In genomic region chr7:143002106-143002505, GRCh38 we compare ENCODE assay signal across 14 cellular contexts. TPM values are rescaled to one million over a fixed set of nuclear protein-coding genes. Genes with fewer than 3 reads are reported as not detected.
DNase-seq lines count a peak whose midpoint lies in the region; ATAC-seq and TF ChIP-seq lines count a peak whose summit lies in the region.
"Had no signal": no experiment of that assay in that cellular context is flagged by ENCODE, and none has a peak within 500 bp of the region (broad histone marks: within the 10 kb centered on the region; RNA-seq: fewer than 3 reads in every experiment).

No MANE protein-coding gene starts in this region.

- H3K4me3 ChIP-seq in Panc1 (ENCODE audit: low read depth in 2 of 2, low read length in 2 of 2) (no peak overlapping the region), fibroblast of lung (replicated peaks in 1 of 4; ENCODE audit: control extremely low read depth in 1 of 4, insufficient read depth in 1 of 4, low read depth in 3 of 4, low read length in 4 of 4) (no peak overlapping the region), right atrium auricular region (no peak overlapping the region)

- peaks cover 12% of the 10 kb centered on the region for H3K27me3 ChIP-seq in Panc1 (ENCODE audit: control insufficient read depth, insufficient read depth, low read length)
- no peaks in the 10 kb centered on the region for H3K27me3 ChIP-seq in fibroblast of lung (ENCODE audit: control insufficient read depth, insufficient read depth, low read length)
- H3K27me3 ChIP-seq in right atrium auricular region: no peaks in the 10 kb centered on the region

- TF ChIP-seq CTCF in GM12874 (IDR thresholded peaks at IDR 0.05; ENCODE audit: insufficient read depth, low read depth, low read length) (peak; percentile 18; the same call in 1 of the 2 replicates), Panc1 (IDR thresholded peaks at IDR 0.05) (peak; percentile 35; the same call in 1 of the 2 replicates), fibroblast of lung (conservative IDR thresholded peaks at IDR 0.05 in 1 of 2, IDR thresholded peaks at IDR 0.05 in 1 of 2; ENCODE audit: low read depth in 1 of 2, low read length in 2 of 2) (peak; percentile 4 to 18), right atrium auricular region (IDR thresholded peaks at IDR 0.05) (peak in 1 of 2 donors; percentile 21)

- H3K9me3 Mint-ChIP-seq in activated T-helper 2 cell treated with anti-CD3 and anti-CD28 coated beads, Interferon-gamma antibody, Interleukin-2, Interleukin-4, amounts not matched to agents 10 μg/mL and 5 μg/mL and 100 μg/mL, durations not matched to agents 14 hours and 24 hours and 36 hours: no peaks in the 10 kb centered on the region
- H3K9me3 Mint-ChIP-seq: activated naive CD4-positive, alpha-beta T cell treated with anti-CD3 and anti-CD28 coated beads, Interleukin-2, amount 50 U/mL, for 72 hours had no signal

- intact Hi-C loops in Panc1 (cut with micrococcal nuclease; ENCODE audit: unreplicated experiment): loop anchor here (2.0 to 10.0 kb wide), 3 partner anchors 121 to 400 kb away; no protein-coding TSS in a partner anchor
- intact Hi-C loops in activated T-helper 2 cell treated with anti-CD3 and anti-CD28 coated beads, Interferon-gamma antibody, Interleukin-2, Interleukin-4, amounts not matched to agents 10 μg/mL and 5 μg/mL and 100 μg/mL, durations not matched to agents 14 hours and 24 hours and 36 hours (cut with micrococcal nuclease): loop anchor here (5.0 to 10.0 kb wide), 3 partner anchors 285 to 697 kb away; partner anchors contain the start of gene CASP2

- no peak overlapping the region for H3K27ac Mint-ChIP-seq in activated T-helper 2 cell treated with anti-CD3 and anti-CD28 coated beads, Interferon-gamma antibody, Interleukin-2, Interleukin-4, amounts not matched to agents 10 μg/mL and 5 μg/mL and 100 μg/mL, durations not matched to agents 14 hours and 24 hours and 36 hours
- H3K27ac Mint-ChIP-seq: activated naive CD4-positive, alpha-beta T cell treated with anti-CD3 and anti-CD28 coated beads, Interleukin-2, amount 50 U/mL, for 72 hours had no signal

- POLR2A ChIA-PET in Panc1 (lab: Charles Lee): no interaction called here

- no peak for ATAC-seq in Panc1

- H3K36me3 Mint-ChIP-seq in activated T-helper 2 cell treated with anti-CD3 and anti-CD28 coated beads, Interferon-gamma antibody, Interleukin-2, Interleukin-4, amounts not matched to agents 10 μg/mL and 5 μg/mL and 100 μg/mL, durations not matched to agents 14 hours and 24 hours and 36 hours (ENCODE audit: low read depth): no peaks in the 10 kb centered on the region
- H3K36me3 Mint-ChIP-seq: activated naive CD4-positive, alpha-beta T cell treated with anti-CD3 and anti-CD28 coated beads, Interleukin-2, amount 50 U/mL, for 72 hours had no signal

- no peak overlapping the region for H2AFZ ChIP-seq in fibroblast of lung (ENCODE audit: low read length)

- no peak overlapping the region for H3K4me2 ChIP-seq in fibroblast of lung (ENCODE audit: extremely low read depth, insufficient read depth, low read length)

- H4K20me1 ChIP-seq in fibroblast of lung (ENCODE audit: control insufficient read depth, extremely low read depth, insufficient read depth, low read length): no peaks in the 10 kb centered on the region

- H3K27me3 Mint-ChIP-seq in activated T-helper 2 cell treated with anti-CD3 and anti-CD28 coated beads, Interferon-gamma antibody, Interleukin-2, Interleukin-4, amounts not matched to agents 10 μg/mL and 5 μg/mL and 100 μg/mL, durations not matched to agents 14 hours and 24 hours and 36 hours (ENCODE audit: low read depth): peaks cover 24% of the 10 kb centered on the region

- no peaks in the 10 kb centered on the region for H3K79me2 ChIP-seq in fibroblast of lung (ENCODE audit: control insufficient read depth, insufficient read depth, low read length)

- H3K4me1 Mint-ChIP-seq in activated T-helper 2 cell treated with anti-CD3 and anti-CD28 coated beads, Interferon-gamma antibody, Interleukin-2, Interleukin-4, amounts not matched to agents 10 μg/mL and 5 μg/mL and 100 μg/mL, durations not matched to agents 14 hours and 24 hours and 36 hours (ENCODE audit: low read depth): peaks cover 6% of the 10 kb centered on the region

- DNase-seq in ACHN (peak; percentile 36), Panc1 (ENCODE audit: low read depth, low spot score) (no peak), fibroblast of lung (ENCODE audit: low read depth in 2 of 2) (peak in 1 of 2 donors; percentile 19), DMS79 (lab: John Stamatoyannopoulos, UW) (no peak), right atrium auricular region (ENCODE audit: low spot score) (no peak)
- no peak for DNase-seq in activated CD4-positive, alpha-beta T cell treated with anti-CD3 and anti-CD28 coated beads for 1 hour
- no peak for DNase-seq in activated T-helper 2 cell treated with anti-CD3 and anti-CD28 coated beads, Interferon-gamma antibody, Interleukin-2, Interleukin-4, amounts not matched to agents 10 μg/mL and 5 μg/mL and 100 μg/mL, durations not matched to agents 14 hours and 24 hours and 36 hours (ENCODE audit: low spot score)
- DNase-seq: DMS53, hippocampal formation, SW 1271 had no signal

- H3K9me3 ChIP-seq in Panc1 (ENCODE audit: control insufficient read depth, insufficient read depth, low read depth, low read length) (no peaks in the 10 kb centered on the region), fibroblast of lung (ENCODE audit: control insufficient read depth, insufficient read depth, low read depth, low read length) (no peaks in the 10 kb centered on the region), right atrium auricular region (peaks cover 0 to 9% of the 10 kb centered on the region in 2 donors)
- H3K9me3 ChIP-seq: stomach had no signal

- no TSS peak for BruUV-seq in Panc1 (replicated peaks; lab: Mats Ljungman, UMichigan)

- in situ Hi-C loops in ACHN (cut with HindIII; ENCODE audit: low pct_ligation_motif_present, low pct_unique_long_range_greater_than_20kb, low sequenced_read_pairs): no loop called here
- in situ Hi-C loops in Panc1 (cut with HindIII; ENCODE audit: low pct_unique_long_range_greater_than_20kb, low sequenced_read_pairs): loop anchor here (25.0 kb wide), 1 partner anchor 210 kb away; the partner anchor contains the start of gene TAS2R40

- CTCF ChIA-PET in Panc1 (lab: Charles Lee): interaction anchor here (0.7 kb wide), 1 partner anchor 135 kb away, joined by 4 read pairs; no protein-coding TSS in a partner anchor

- H3K4me3 Mint-ChIP-seq in activated T-helper 2 cell treated with anti-CD3 and anti-CD28 coated beads, Interferon-gamma antibody, Interleukin-2, Interleukin-4, amounts not matched to agents 10 μg/mL and 5 μg/mL and 100 μg/mL, durations not matched to agents 14 hours and 24 hours and 36 hours (ENCODE audit: low read depth): no peak overlapping the region

- H3K4me1 ChIP-seq in Panc1 (ENCODE audit: control insufficient read depth, insufficient read depth, low read length): no peaks in the 10 kb centered on the region
- H3K4me1 ChIP-seq in fibroblast of lung (ENCODE audit: control insufficient read depth, extremely low read depth, insufficient read depth, low read length): no peaks in the 10 kb centered on the region
- peaks cover 0 to 5% of the 10 kb centered on the region in 2 donors for H3K4me1 ChIP-seq in right atrium auricular region

- H3K36me3 ChIP-seq in Panc1 (ENCODE audit: control insufficient read depth, insufficient read depth, low read length) (no peaks in the 10 kb centered on the region), fibroblast of lung (ENCODE audit: control insufficient read depth, insufficient read depth, low read length) (no peaks in the 10 kb centered on the region), right atrium auricular region (no peaks in the 10 kb centered on the region)
- H3K36me3 ChIP-seq: stomach had no signal

- H3K27ac ChIP-seq in Panc1 (ENCODE audit: low read length): no peak overlapping the region
- no peak overlapping the region for H3K27ac ChIP-seq in fibroblast of lung (ENCODE audit: insufficient read depth, low read length)
- no peak overlapping the region for H3K27ac ChIP-seq in right atrium auricular region
- H3K27ac ChIP-seq: stomach had no signal

- no peak overlapping the region for H3K9ac ChIP-seq in fibroblast of lung (ENCODE audit: insufficient read depth, low read length)

RNA-seq across cellular contexts. Expression of gene OR9A2, which starts 24.8 kb away (rescaled TPM):
- total RNA-seq in Panc1 (2021; ENCODE audit: unreplicated experiment) (not detected), fibroblast of lung (not detected in 2 replicates), right atrium auricular region (not detected)
- not detected for polyA plus RNA-seq in Panc1 (2012; ENCODE audit: insufficient read length)
- not detected in 2 replicates for polyA plus RNA-seq in fibroblast of lung
- polyA plus RNA-seq in fibroblast of lung (2012): not detected in 2 replicates
- not detected in 2 replicates for polyA minus RNA-seq in fibroblast of lung (ENCODE audit: low replicate concordance)
- 0.30 TPM in 1 of 2 replicates, not detected in the other for total RNA-seq in activated T-helper 2 cell treated with anti-CD3 and anti-CD28 coated beads, Interferon-gamma antibody, Interleukin-2, Interleukin-4, amounts not matched to agents 10 μg/mL and 5 μg/mL and 100 μg/mL, durations not matched to agents 14 hours and 24 hours and 36 hours
- total RNA-seq: HT1080, stomach had no signal
- polyA plus RNA-seq: stomach had no signal

RNA-seq across cellular contexts. Expression of gene KEL, which starts 39.9 kb away (rescaled TPM):
- total RNA-seq in Panc1 (2021; ENCODE audit: unreplicated experiment) (0.44 TPM), fibroblast of lung (under 0.01 TPM in 1 of 2 replicates, not detected in the other), right atrium auricular region (under 1 TPM in 1 of 2 donors, not detected in 1; 0.12 TPM)
- not detected for polyA plus RNA-seq in Panc1 (2012; ENCODE audit: insufficient read length)
- 0.05 TPM in 1 of 2 replicates, not detected in the other for polyA plus RNA-seq in fibroblast of lung
- polyA plus RNA-seq in fibroblast of lung (2012): not detected in 2 replicates
- polyA minus RNA-seq in fibroblast of lung (ENCODE audit: low replicate concordance): not detected in 2 replicates
- total RNA-seq in activated T-helper 2 cell treated with anti-CD3 and anti-CD28 coated beads, Interferon-gamma antibody, Interleukin-2, Interleukin-4, amounts not matched to agents 10 μg/mL and 5 μg/mL and 100 μg/mL, durations not matched to agents 14 hours and 24 hours and 36 hours: 0.78 and 0.96 TPM in 2 replicates
- total RNA-seq: HT1080 had no signal

RNA-seq across cellular contexts. Expression of gene OR6V1, which starts 50.0 kb away (rescaled TPM):
- total RNA-seq in Panc1 (2021; ENCODE audit: unreplicated experiment) (not detected), fibroblast of lung (not detected in 2 replicates), right atrium auricular region (not detected)
- not detected for polyA plus RNA-seq in Panc1 (2012; ENCODE audit: insufficient read length)
- polyA plus RNA-seq in fibroblast of lung: not detected in 2 replicates
- not detected in 2 replicates for polyA plus RNA-seq in fibroblast of lung (2012)
- polyA minus RNA-seq in fibroblast of lung (ENCODE audit: low replicate concordance): not detected in 2 replicates
- not detected in 2 replicates for total RNA-seq in activated T-helper 2 cell treated with anti-CD3 and anti-CD28 coated beads, Interferon-gamma antibody, Interleukin-2, Interleukin-4, amounts not matched to agents 10 μg/mL and 5 μg/mL and 100 μg/mL, durations not matched to agents 14 hours and 24 hours and 36 hours
- total RNA-seq: activated naive CD4-positive, alpha-beta T cell treated with anti-CD3 and anti-CD28 coated beads, Interleukin-2, amount 50 U/mL, for 72 hours; HT1080; stomach had no signal
- polyA plus RNA-seq: stomach had no signal
